1 cellular context compared by ENCODE assay signal in genomic region chr6:6858533-6858982, GRCh38.
TF ChIP-seq lines count a peak whose summit lies in the region.

No MANE protein-coding gene starts in this region.

TF ChIP-seq in H1, 55 proteins besides CTCF, POLR2A, EP300 and RAD21 (continued from another document):
- TF ChIP-seq SP1 (IDR thresholded peaks at IDR 0.05; ENCODE audit: low read depth, low read length) (no peak), EZH2 (IDR thresholded peaks at IDR 0.05; ENCODE audit: low read depth, low read length, severe bottlenecking) (no peak), BACH1 (IDR thresholded peaks at IDR 0.05; ENCODE audit: low read length) (no peak), SUZ12 (IDR thresholded peaks at IDR 0.05; ENCODE audit: low read length) (no peak), TAF7 (optimal IDR thresholded peaks at IDR 0.05; ENCODE audit: borderline replicate concordance, low read depth, low read length) (no peak), HDAC2 (IDR thresholded peaks at IDR 0.05; ENCODE audit: borderline replicate concordance in 1 of 2, low read depth in 2 of 2, low read length in 2 of 2) (no peak), ASH2L (IDR thresholded peaks at IDR 0.05; ENCODE audit: low read length) (no peak), POU5F1 (IDR thresholded peaks at IDR 0.05; ENCODE audit: low read depth, low read length) (no peak), TBP (IDR thresholded peaks at IDR 0.05; ENCODE audit: low read depth, low read length) (no peak), HDAC6 (IDR thresholded peaks at IDR 0.05; ENCODE audit: low read depth, low read length) (no peak), NRF1 (IDR thresholded peaks at IDR 0.05; ENCODE audit: low read depth, low read length) (no peak)
- TF ChIP-seq, protein P1, sequence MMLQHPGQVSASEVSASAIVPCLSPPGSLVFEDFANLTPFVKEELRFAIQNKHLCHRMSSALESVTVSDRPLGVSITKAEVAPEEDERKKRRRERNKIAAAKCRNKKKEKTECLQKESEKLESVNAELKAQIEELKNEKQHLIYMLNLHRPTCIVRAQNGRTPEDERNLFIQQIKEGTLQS (IDR thresholded peaks at IDR 0.05; ENCODE audit: insufficient read depth, low read depth, low read length): no peak
